In genomic region chr16:30850246-30850645, GRCh38 we compare ENCODE assay signal across 27 cellular contexts.
"Had no signal": no experiment of that assay in that cellular context is flagged by ENCODE, and none has a peak within 500 bp of the region (broad histone marks: within the 10 kb centered on the region; RNA-seq: fewer than 3 reads in every experiment).

No MANE protein-coding gene starts in this region.

- ATAC-seq: effector memory CD8-positive, alpha-beta T cell; foreskin keratinocyte; gastrocnemius medialis; gastroesophageal sphincter; heart left ventricle; heart right ventricle had no signal

- H3K36me3 ChIP-seq: colonic mucosa, gastrocnemius medialis had no signal

- H3K27ac ChIP-seq: colonic mucosa, coronary artery, dorsolateral prefrontal cortex, epithelial cell of prostate, esophagus muscularis mucosa, esophagus squamous epithelium, foreskin keratinocyte, gastrocnemius medialis, gastroesophageal sphincter, heart left ventricle, heart right ventricle had no signal

- FAIRE-seq: colon, endometrium, endothelial cell of umbilical vein, frontal cortex had no signal

- H3K4me3 ChIP-seq: colonic mucosa, coronary artery, dorsolateral prefrontal cortex, esophagus muscularis mucosa, esophagus squamous epithelium, gastrocnemius medialis, gastroesophageal sphincter, heart left ventricle, heart right ventricle had no signal

- DNase-seq: colonic mucosa; cortex of kidney; dermis blood vessel endothelial cell; dorsolateral prefrontal cortex; effector CD4-positive, alpha-beta T cell; effector CD8-positive, alpha-beta T cell; effector memory CD4-positive, alpha-beta T cell; effector memory CD8-positive, alpha-beta T cell; endodermal cell; erythroblast; esophagus squamous epithelium; foreskin fibroblast; foreskin keratinocyte; foreskin melanocyte; gastrocnemius medialis; glutamatergic neuron; head of caudate nucleus; heart left ventricle; heart right ventricle had no signal

- H3K27me3 ChIP-seq: colonic mucosa, dorsolateral prefrontal cortex, esophagus muscularis mucosa, esophagus squamous epithelium, foreskin keratinocyte, gastrocnemius medialis, gastroesophageal sphincter, heart left ventricle, heart right ventricle had no signal

- H3K9me3 ChIP-seq: colonic mucosa, esophagus muscularis mucosa, esophagus squamous epithelium, gastrocnemius medialis, gastroesophageal sphincter, heart left ventricle, heart right ventricle had no signal
